Comparison of ENCODE assay signal across 8 cellular contexts in the genomic region with DNA sequence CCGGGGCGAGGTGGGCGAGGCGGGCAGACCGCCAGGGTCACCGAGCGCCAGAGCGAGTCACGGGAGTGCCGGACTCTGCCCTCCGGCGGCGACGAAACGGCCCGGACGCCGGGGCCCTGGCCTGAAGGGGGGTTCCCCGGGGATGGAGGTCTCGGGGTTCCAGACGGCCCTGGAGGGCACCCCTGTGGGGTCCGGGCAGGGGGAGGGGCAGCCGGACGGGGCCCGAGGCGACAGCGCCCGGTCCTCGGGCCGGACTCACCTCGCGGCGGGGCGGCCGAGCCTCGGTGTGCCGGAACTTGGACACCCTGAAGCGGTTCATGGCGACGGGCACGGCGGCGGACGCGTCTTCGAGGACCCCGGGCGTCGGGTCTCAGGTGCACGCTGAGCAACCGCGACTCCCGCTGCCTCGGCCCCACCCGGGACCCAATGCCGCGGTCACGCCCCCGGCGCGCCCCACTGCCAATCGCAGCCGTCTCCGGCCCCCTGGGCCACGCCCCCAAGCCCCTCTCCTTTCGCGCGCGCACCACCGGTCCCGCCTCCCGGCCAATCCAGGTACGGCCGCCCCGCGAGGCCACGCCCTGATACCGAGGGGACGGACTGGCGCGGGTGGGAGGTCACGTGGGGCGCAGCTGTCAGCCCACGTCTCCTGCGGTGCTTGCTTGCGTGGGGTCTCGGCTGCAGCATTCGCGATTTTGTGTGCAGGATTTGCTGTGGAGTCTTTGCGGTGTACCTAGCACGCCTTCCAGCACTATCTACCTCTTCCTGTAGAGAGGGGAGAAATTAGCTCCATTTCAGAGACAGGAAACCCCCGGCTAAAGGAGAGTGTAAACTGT. TPM values are rescaled to one million over a fixed set of nuclear protein-coding genes. Genes with fewer than 3 reads are reported as not detected.
DNase-seq lines count a peak whose midpoint lies in the region; ATAC-seq and TF ChIP-seq lines count a peak whose summit lies in the region.

A gene (minus strand): TSS at position 397 of the 833 bp plus-strand sequence. CDS start 78 bp downstream, at position 319.

- intact Hi-C loops in activated CD4-positive, alpha-beta T cell treated with anti-CD3 and anti-CD28 coated beads for 36 hours (cut with DNase I, micrococcal nuclease) = loop anchor here (1.0 to 5.0 kb wide), 15 partner anchors 9 to 700 kb away; a partner anchor contains a TSS

- DNase-seq in Ammon's horn (ENCODE audit: low spot score) = peak; percentile 99
- peak; percentile 93 for DNase-seq in GM19238 (ENCODE audit: insufficient read length, low spot score)
- peak; percentile 77 for DNase-seq in NCI-H510A treated with DMSO at 0.1 percent for 48 hours (lab: John Stamatoyannopoulos, UW)
- DNase-seq in activated CD4-positive, alpha-beta T cell treated with anti-CD3 and anti-CD28 coated beads for 36 hours = peak; percentile 98
- DNase-seq in chondrocyte (ENCODE audit: low spot score) = peak; percentile 98
- DNase-seq in kidney tubule cell (ENCODE audit: low spot score) = peak; percentile 91
- DNase-seq in stimulated activated CD4-positive, alpha-beta T cell treated with anti-CD3 and anti-CD28 coated beads, Interleukin-1b, Interleukin-23, amount 100 ng/mL, for 1 hour (ENCODE audit: low read depth in 2 of 2) = peak; percentile 97 to 98

- H3K36me3 Mint-ChIP-seq in activated CD4-positive, alpha-beta T cell treated with anti-CD3 and anti-CD28 coated beads for 36 hours (ENCODE audit: low read depth) = peaks cover 18% of the 10 kb centered on the region
- peaks cover 2% of the 10 kb centered on the region for H3K36me3 Mint-ChIP-seq in chondrocyte (ENCODE audit: low read depth)

- H3K4me1 Mint-ChIP-seq in activated CD4-positive, alpha-beta T cell treated with anti-CD3 and anti-CD28 coated beads for 36 hours = peaks cover 29% of the 10 kb centered on the region
- peaks cover 18% of the 10 kb centered on the region for H3K4me1 Mint-ChIP-seq in chondrocyte (ENCODE audit: low read depth)

- CTCF ChIA-PET in activated CD4-positive, alpha-beta T cell treated with anti-CD3 and anti-CD28 coated beads for 36 hours (lab: Charles Lee) = interaction anchor here (3.8 to 6.5 kb wide), 2 partner anchors 14 to 163 kb away, joined by 13 to 45 read pairs; no protein-coding TSS in a partner anchor

- TF ChIP-seq CTCF in chondrocyte (IDR thresholded peaks at IDR 0.05) = no peak

- H3K27me3 Mint-ChIP-seq in activated CD4-positive, alpha-beta T cell treated with anti-CD3 and anti-CD28 coated beads for 36 hours = no peaks in the 10 kb centered on the region
- no peaks in the 10 kb centered on the region for H3K27me3 Mint-ChIP-seq in chondrocyte (ENCODE audit: low read depth)

- peak within 1 kb of the TSS; percentile 86 for H3K4me3 Mint-ChIP-seq in activated CD4-positive, alpha-beta T cell treated with anti-CD3 and anti-CD28 coated beads for 36 hours
- H3K4me3 Mint-ChIP-seq in chondrocyte (ENCODE audit: unreplicated experiment) = peak within 1 kb of the TSS; percentile 84

- peak within 1 kb of the TSS; percentile 84 for H3K27ac Mint-ChIP-seq in activated CD4-positive, alpha-beta T cell treated with anti-CD3 and anti-CD28 coated beads for 36 hours
- peak within 1 kb of the TSS; percentile 68 for H3K27ac Mint-ChIP-seq in chondrocyte (ENCODE audit: unreplicated experiment)

- POLR2A ChIA-PET in activated CD4-positive, alpha-beta T cell treated with anti-CD3 and anti-CD28 coated beads for 36 hours (lab: Charles Lee) = interaction anchor here (0.5 to 1.0 kb wide), 6 partner anchors 17 to 435 kb away, joined by 3 to 6 read pairs (median 5); a partner anchor contains a TSS

- H3K9me3 Mint-ChIP-seq in activated CD4-positive, alpha-beta T cell treated with anti-CD3 and anti-CD28 coated beads for 36 hours (ENCODE audit: low read depth) = no peaks in the 10 kb centered on the region
- no peaks in the 10 kb centered on the region for H3K9me3 Mint-ChIP-seq in chondrocyte (ENCODE audit: low read depth)

- peak; percentile 64 for ATAC-seq in HG03439 (IDR thresholded peaks at IDR 0.05; ENCODE audit: unreplicated experiment)
- peak; percentile 81 for ATAC-seq in activated CD4-positive, alpha-beta T cell treated with anti-CD3 and anti-CD28 coated beads for 36 hours

RNA-seq across cellular contexts. Expression of the gene that starts here (rescaled TPM):
- 10 to 100 TPM; 65.0 to 67.1 TPM for total RNA-seq in activated CD4-positive, alpha-beta T cell treated with anti-CD3 and anti-CD28 coated beads for 36 hours
- 18.8 to 26.0 TPM (median 24.6 TPM) in 3 replicates for total RNA-seq in chondrocyte

Comparison
In these comparisons a context has a peak if more than half of its experiments do, and no peak if none do; other contexts are left out.
1. Peak in every context shown above with its lines: DNase-seq and ATAC-seq.